Comparison of ENCODE assay signal across 1 cellular context in the genomic region with DNA sequence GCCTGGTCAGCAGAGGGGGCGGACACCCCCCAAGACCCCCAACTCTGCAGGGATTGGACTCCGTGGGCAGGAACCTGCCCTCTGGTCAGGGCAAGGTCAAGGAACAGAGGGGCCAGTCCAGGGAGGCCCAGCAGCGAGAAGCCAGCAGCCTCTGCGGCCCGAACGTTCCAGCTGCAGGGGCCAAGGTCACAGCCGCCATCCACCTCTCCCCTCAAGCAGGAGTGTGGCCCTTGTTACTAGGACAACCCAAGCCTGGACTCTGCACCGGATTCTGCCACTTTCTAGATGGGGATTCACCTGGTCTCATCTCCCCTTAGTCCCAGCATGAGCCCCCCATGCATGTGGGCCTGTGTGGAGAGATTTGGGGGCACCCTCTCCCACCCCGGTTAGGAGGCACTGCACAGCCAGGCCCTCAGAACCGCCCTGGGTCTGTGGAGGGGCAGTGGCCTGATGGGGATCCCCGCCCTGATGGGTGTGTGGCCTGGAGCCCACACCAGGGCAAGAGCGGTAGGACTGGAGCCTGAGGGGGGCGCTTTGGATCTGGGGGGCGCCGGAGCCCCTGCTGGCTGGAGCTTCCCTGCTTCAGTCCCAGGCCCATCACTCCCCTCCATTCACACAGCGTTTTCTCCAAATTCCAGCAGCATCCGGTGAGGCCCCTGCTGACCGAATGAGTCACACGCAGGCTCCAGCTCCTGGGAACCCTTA.
TF ChIP-seq lines count a peak whose summit lies in the region.

No MANE protein-coding gene starts in this region.

TF ChIP-seq in HepG2, 621 proteins besides CTCF, POLR2A, EP300 and RAD21:
- TF ChIP-seq IRF1 (CRISPR knock-in tag; IDR thresholded peaks at IDR 0.05; ENCODE audit: low read depth) (no peak), ZNF770 (CRISPR knock-in tag; IDR thresholded peaks at IDR 0.05) (peak; percentile 46; the same call in 1 of the 2 replicates)
